In the genomic region with DNA sequence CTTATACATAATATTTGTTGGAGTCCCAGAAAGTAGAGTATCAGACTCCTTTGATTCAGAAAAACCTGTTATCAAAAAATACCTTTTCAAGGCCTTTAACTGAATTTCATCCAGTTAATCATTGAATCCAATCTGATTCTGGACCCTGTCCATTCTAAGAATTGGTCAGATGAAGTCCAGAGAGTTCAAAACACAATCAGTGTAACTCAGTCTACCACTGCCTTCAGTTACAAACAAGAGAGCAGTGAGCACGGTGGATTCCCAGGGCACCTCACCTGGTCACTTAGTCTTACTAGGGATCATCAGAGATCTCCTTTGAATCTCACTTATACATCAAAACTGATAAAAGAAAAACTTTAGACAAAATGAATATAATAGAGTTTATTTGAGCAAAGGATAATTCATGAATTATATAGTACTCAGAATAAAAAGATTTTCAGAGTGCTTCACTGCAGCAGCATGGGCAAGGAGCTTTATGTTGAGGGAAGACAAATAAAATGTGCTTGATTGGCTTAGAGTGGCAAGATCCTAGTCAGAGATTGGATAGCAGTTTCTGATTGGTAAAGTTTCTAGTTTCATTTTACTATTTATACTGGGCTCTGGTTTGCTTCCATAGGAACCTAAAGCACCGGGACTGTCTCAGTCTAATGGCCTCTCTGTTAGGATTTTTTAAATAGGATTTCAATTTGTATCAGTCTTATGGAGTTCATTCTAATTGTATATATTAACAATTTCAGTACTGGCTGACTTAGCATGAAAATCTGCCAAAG, we compare ENCODE assay signal across 20 cellular contexts.
DNase-seq lines count a peak whose midpoint lies in the region; ATAC-seq, FAIRE-seq and TF ChIP-seq lines count a peak whose summit lies in the region.
"Had no signal": no experiment of that assay in that cellular context is flagged by ENCODE, and none has a peak within 500 bp of the region (broad histone marks: within the 10 kb centered on the region; RNA-seq: fewer than 3 reads in every experiment).

No MANE protein-coding gene starts in this region.

- POLR2A ChIA-PET in PC-9 (lab: Charles Lee; ENCODE audit: unreplicated experiment), result no interaction called here

- H3K36me3 ChIP-seq in PC-9 (ENCODE audit: low read depth), result no peaks in the 10 kb centered on the region

- no peak overlapping the region for H3K4me3 ChIP-seq in PC-9
- H3K4me3 ChIP-seq: A549, GM12878 had no signal

- H3K79me2 ChIP-seq in PC-9 (ENCODE audit: low read depth), result no peaks in the 10 kb centered on the region

- peaks cover 8% of the 10 kb centered on the region for H3K4me1 ChIP-seq in PC-9 (replicated peaks; ENCODE audit: insufficient read depth)
- H3K4me1 ChIP-seq: A549, Caco-2 had no signal

- no peak overlapping the region for H3K4me2 ChIP-seq in PC-9
- H3K4me2 ChIP-seq: A549, KMS-11 had no signal

- ATAC-seq in left lobe of liver (peak; percentile 78), HG02970 (IDR thresholded peaks at IDR 0.05; ENCODE audit: low FRiP score, unreplicated experiment) (no peak), HG03039 (IDR thresholded peaks at IDR 0.05; ENCODE audit: unreplicated experiment) (no peak)
- ATAC-seq: A549, GM12878 had no signal

- CTCF ChIA-PET in PC-9 (lab: Charles Lee), result no interaction called here

- no peak overlapping the region for H3K27ac ChIP-seq in PC-9
- H3K27ac ChIP-seq: A549, C4-2B, KMS-11 had no signal

- peak overlapping the region; percentile 31; the same call in 1 of the 2 replicates for H2AFZ ChIP-seq in PC-9

- intact Hi-C loops in PC-9 (cut with micrococcal nuclease; ENCODE audit: unreplicated experiment), result no loop called here

- no peaks in the 10 kb centered on the region for H3F3A ChIP-seq in PC-9 (ENCODE audit: insufficient read depth, low read depth)

- TF ChIP-seq CTCF in D721Med (IDR thresholded peaks at IDR 0.05; ENCODE audit: insufficient read depth, missing control alignments) (no peak), PC-9 (conservative IDR thresholded peaks at IDR 0.05) (no peak)

- H3K9me2 ChIP-seq in PC-9 (ENCODE audit: insufficient read depth), result no peaks in the 10 kb centered on the region

- H3K9me3 ChIP-seq in PC-9 (ENCODE audit: insufficient read depth, low read depth), result no peaks in the 10 kb centered on the region; the same call in 1 of the 2 replicates
- H3K9me3 ChIP-seq: A549, Caco-2 had no signal

- no peaks in the 10 kb centered on the region for H4K20me1 ChIP-seq in PC-9 (ENCODE audit: insufficient read depth)

- FAIRE-seq in D721Med (lab: Jason Lieb, UNC), result peak; percentile 21
- FAIRE-seq: A549, GM12878, GM19239 had no signal

- DNase-seq in A172 (ENCODE audit: low spot score) (peak; percentile 4), D721Med (ENCODE audit: insufficient read length, low spot score) (no peak), PC-9 (no peak), left lobe of liver (ENCODE audit: low spot score) (no peak), NCI-H146 (lab: John Stamatoyannopoulos, UW) (no peak)
- DNase-seq in stimulated activated CD4-positive, alpha-beta T cell treated with anti-CD3 and anti-CD28 coated beads, Interleukin-12 subunit alpha, Interleukin-12 subunit beta, amount 100 ng/mL, for 4 hours, result no peak
- DNase-seq: AML-193; Caco-2; CD4-positive, alpha-beta T cell; DMS153; DND-41; EL; HCEC 1CT had no signal

- no peaks in the 10 kb centered on the region for H3K27me3 ChIP-seq in PC-9 (ENCODE audit: insufficient read depth, low read depth)

- BruUV-seq in PC-9 (replicated peaks; lab: Mats Ljungman, UMichigan), result no TSS peak
